Comparison of ENCODE assay signal across 1 cellular context in the genomic region with DNA sequence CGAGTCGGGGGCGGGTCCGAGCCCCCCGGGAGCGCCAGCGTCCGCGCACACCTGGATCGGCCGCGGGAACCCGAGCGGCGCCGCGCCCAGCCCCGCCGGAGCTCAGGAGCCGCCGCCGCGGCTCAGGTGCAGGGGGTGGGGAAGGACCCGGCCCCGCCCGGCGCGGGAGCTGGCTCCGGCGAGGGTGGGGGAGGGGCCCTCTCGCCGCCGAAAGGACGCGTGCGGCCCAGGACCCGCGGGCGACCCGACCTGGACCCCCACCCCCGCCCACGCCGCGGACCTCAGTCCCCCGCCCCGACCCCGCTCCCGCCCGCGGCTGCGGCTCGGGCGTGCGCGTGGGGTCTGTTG.
TF ChIP-seq lines count a peak whose summit lies in the region.

A gene (minus strand): TSS at position 144 of the 348 bp plus-strand sequence. CDS start 105,251 bp downstream, outside the sequence.

TF ChIP-seq in WTC11, 78 proteins besides CTCF, POLR2A, EP300 and RAD21 (continued from another document):
- TF ChIP-seq, protein P1, sequence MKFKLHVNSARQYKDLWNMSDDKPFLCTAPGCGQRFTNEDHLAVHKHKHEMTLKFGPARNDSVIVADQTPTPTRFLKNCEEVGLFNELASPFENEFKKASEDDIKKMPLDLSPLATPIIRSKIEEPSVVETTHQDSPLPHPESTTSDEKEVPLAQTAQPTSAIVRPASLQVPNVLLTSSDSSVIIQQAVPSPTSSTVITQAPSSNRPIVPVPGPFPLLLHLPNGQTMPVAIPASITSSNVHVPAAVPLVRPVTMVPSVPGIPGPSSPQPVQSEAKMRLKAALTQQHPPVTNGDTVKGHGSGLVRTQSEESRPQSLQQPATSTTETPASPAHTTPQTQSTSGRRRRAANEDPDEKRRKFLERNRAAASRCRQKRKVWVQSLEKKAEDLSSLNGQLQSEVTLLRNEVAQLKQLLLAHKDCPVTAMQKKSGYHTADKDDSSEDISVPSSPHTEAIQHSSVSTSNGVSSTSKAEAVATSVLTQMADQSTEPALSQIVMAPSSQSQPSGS (CRISPR knock-in tag; IDR thresholded peaks at IDR 0.05; ENCODE audit: borderline replicate concordance, low read depth), result no peak
- TF ChIP-seq ZNF423 (CRISPR knock-in tag; IDR thresholded peaks at IDR 0.05), result peak; percentile 41; the same call in 1 of the 2 replicates
